In the genomic region with DNA sequence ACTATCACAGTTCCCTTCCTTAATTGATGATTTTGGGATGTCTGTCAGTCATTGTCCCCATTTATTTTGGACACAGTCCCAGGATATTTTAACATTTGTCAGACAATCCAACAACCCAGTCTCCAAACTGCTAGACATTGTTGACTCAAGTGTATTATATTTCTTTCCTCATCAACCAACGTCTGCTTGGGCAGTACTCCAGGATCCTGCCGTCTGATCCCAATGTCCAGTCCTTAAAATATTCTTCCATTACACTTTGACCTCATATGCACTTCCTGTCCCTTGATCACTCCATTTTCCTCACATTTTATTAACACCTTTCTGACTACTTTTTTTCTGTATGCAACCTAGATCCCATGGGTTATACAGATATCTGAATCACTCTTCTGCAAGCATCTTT, we compare ENCODE assay signal across 16 cellular contexts.
"Had no signal": no experiment of that assay in that cellular context is flagged by ENCODE, and none has a peak within 500 bp of the region (broad histone marks: within the 10 kb centered on the region; RNA-seq: fewer than 3 reads in every experiment).

No MANE protein-coding gene starts in this region.

- H2AFZ ChIP-seq: parathyroid adenoma had no signal

- ATAC-seq: activated CD4-positive, CD25-positive, alpha-beta regulatory T cell treated with anti-CD3 and anti-CD28 coated beads, Interleukin-2, amount 50 U/mL, for 24 hours; activated T-cell treated with anti-CD3 and anti-CD28 coated beads, Interleukin-2, amount 50 U/mL, for 4 hours; lower lobe of right lung; natural killer cell treated with Interleukin-12 subunit alpha and Interleukin-12 subunit beta and Interleukin-15 and Interleukin-18, amount 100 ng/mL, for 72 hours had no signal

- H3K27me3 Mint-ChIP-seq: activated CD4-positive, alpha-beta T cell treated with anti-CD3 and anti-CD28 coated beads, Interleukin-2, amount 10 ng/mL, durations not matched to agents 7 days and 5 days; dendritic cell treated with granulocyte-macrophage colony-stimulating factor and Interleukin-4, amounts not matched to agents 40 ng/mL and 50 ng/mL, for 4 days; natural killer cell treated with Interleukin-12 subunit alpha and Interleukin-12 subunit beta and Interleukin-15 and Interleukin-18, amount 100 ng/mL, for 72 hours had no signal

- H3K27ac Mint-ChIP-seq: activated CD4-positive, alpha-beta T cell treated with anti-CD3 and anti-CD28 coated beads, Interleukin-2, amount 10 ng/mL, durations not matched to agents 7 days and 5 days; dendritic cell treated with granulocyte-macrophage colony-stimulating factor and Interleukin-4, amounts not matched to agents 40 ng/mL and 50 ng/mL, for 4 days; natural killer cell treated with Interleukin-12 subunit alpha and Interleukin-12 subunit beta and Interleukin-15 and Interleukin-18, amount 100 ng/mL, for 72 hours had no signal

- H3K9me3 ChIP-seq: lower lobe of right lung, thyroid gland had no signal

- H3K27ac ChIP-seq: lower lobe of right lung, parathyroid adenoma, thyroid gland had no signal

- H3K4me3 Mint-ChIP-seq: activated CD4-positive, alpha-beta T cell treated with anti-CD3 and anti-CD28 coated beads, Interleukin-2, amount 10 ng/mL, durations not matched to agents 7 days and 5 days; activated T-cell treated with anti-CD3 and anti-CD28 coated beads, Interleukin-2, amount 50 U/mL, for 4 hours; dendritic cell treated with granulocyte-macrophage colony-stimulating factor and Interleukin-4, amounts not matched to agents 40 ng/mL and 50 ng/mL, for 4 days; natural killer cell treated with Interleukin-12 subunit alpha and Interleukin-12 subunit beta and Interleukin-15 and Interleukin-18, amount 100 ng/mL, for 72 hours had no signal

- H3K9me3 Mint-ChIP-seq: activated T-cell treated with anti-CD3 and anti-CD28 coated beads, Interleukin-2, amount 50 U/mL, for 4 hours; dendritic cell treated with granulocyte-macrophage colony-stimulating factor and Interleukin-4, amounts not matched to agents 40 ng/mL and 50 ng/mL, for 4 days; natural killer cell treated with Interleukin-12 subunit alpha and Interleukin-12 subunit beta and Interleukin-15 and Interleukin-18, amount 100 ng/mL, for 72 hours had no signal

- DNase-seq: activated CD4-positive, alpha-beta T cell treated with anti-CD3 and anti-CD28 coated beads, Interleukin-2, amount 10 ng/mL, durations not matched to agents 7 days and 5 days; activated CD8-positive, alpha-beta memory T cell treated with anti-CD3 and anti-CD28 coated beads, Interleukin-2, amount 50 U/mL, for 4 hours; activated naive CD4-positive, alpha-beta T cell treated with anti-CD3 and anti-CD28 coated beads, Interleukin-2, amount 50 U/mL, for 16 hours; activated T-cell treated with anti-CD3 and anti-CD28 coated beads, Interleukin-2, amount 50 U/mL, for 4 hours; effector memory CD4-positive, alpha-beta T cell; foreskin fibroblast; hypothalamus; islet precursor cell; lower lobe of right lung; stimulated activated naive CD4-positive, alpha-beta T cell treated with Interleukin-2 at 50 U/mL for 16 hours; T1000; thyroid gland had no signal

- H3K4me3 ChIP-seq: lower lobe of right lung, thyroid gland had no signal

- H3K36me3 ChIP-seq: lower lobe of right lung, thyroid gland had no signal

- H3K79me2 ChIP-seq: parathyroid adenoma had no signal

- H3K27me3 ChIP-seq: thyroid gland had no signal

- H3K4me1 ChIP-seq: lower lobe of right lung, parathyroid adenoma, thyroid gland had no signal
